ENCODE assay signal across 28 cellular contexts in the genomic region with DNA sequence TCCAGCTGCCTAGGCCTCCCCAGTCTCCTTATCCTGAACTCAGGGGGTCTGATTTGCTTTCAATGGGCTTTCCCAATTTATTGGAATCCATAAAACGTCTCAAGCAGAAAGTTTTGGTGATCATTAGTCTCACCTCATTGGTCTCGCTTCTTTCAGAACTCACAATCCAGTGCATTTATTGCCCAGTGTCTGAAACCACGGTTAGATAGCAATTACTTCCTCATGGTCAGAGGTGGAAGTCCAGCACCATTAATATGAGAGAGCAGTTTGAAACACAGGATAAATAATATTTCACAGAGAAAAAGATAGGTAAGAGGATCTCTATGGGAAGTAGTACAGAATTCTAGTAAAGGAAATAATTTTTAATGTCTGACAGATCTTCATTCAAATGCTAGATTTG.
"Had no signal": no experiment of that assay in that cellular context is flagged by ENCODE, and none has a peak within 500 bp of the region (broad histone marks: within the 10 kb centered on the region; RNA-seq: fewer than 3 reads in every experiment).

No MANE protein-coding gene starts in this region.

- H3K4me1 ChIP-seq: colonic mucosa, esophagus squamous epithelium, foreskin keratinocyte, gastrocnemius medialis, gastroesophageal sphincter, heart left ventricle, heart right ventricle had no signal

- H3K27me3 ChIP-seq: colonic mucosa, esophagus muscularis mucosa, esophagus squamous epithelium, foreskin keratinocyte, gastrocnemius medialis, gastroesophageal sphincter, heart left ventricle, heart right ventricle had no signal

- FAIRE-seq: colon, endometrium, endothelial cell of umbilical vein, frontal cortex had no signal

- H3K36me3 ChIP-seq: colonic mucosa, esophagus muscularis mucosa, esophagus squamous epithelium, gastrocnemius medialis, gastroesophageal sphincter, heart left ventricle, heart right ventricle had no signal

- H3K9me3 ChIP-seq: colonic mucosa, esophagus muscularis mucosa, esophagus squamous epithelium, gastrocnemius medialis, gastroesophageal sphincter had no signal

- ATAC-seq: effector memory CD8-positive, alpha-beta T cell; esophagus mucosa; foreskin keratinocyte; gastrocnemius medialis; gastroesophageal sphincter; heart left ventricle; heart right ventricle had no signal

- H3K4me3 ChIP-seq: colonic mucosa, coronary artery, dorsolateral prefrontal cortex, esophagus muscularis mucosa, esophagus squamous epithelium, gastrocnemius medialis, gastroesophageal sphincter, heart left ventricle, heart right ventricle had no signal

- DNase-seq: colonic mucosa; cortex of kidney; dermis blood vessel endothelial cell; dorsolateral prefrontal cortex; effector CD4-positive, alpha-beta T cell; effector CD8-positive, alpha-beta T cell; effector memory CD4-positive, alpha-beta T cell; effector memory CD8-positive, alpha-beta T cell; endodermal cell; erythroblast; esophagus squamous epithelium; foreskin fibroblast; foreskin keratinocyte; foreskin melanocyte; gastrocnemius medialis; glutamatergic neuron; head of caudate nucleus; heart left ventricle; heart right ventricle had no signal

- H3K27ac ChIP-seq: colonic mucosa, coronary artery, dorsolateral prefrontal cortex, epithelial cell of prostate, esophagus muscularis mucosa, esophagus squamous epithelium, foreskin keratinocyte, gastrocnemius medialis, gastroesophageal sphincter, heart left ventricle, heart right ventricle had no signal
